ENCODE assay signal across 7 cellular contexts in genomic region chr6:33552883-33553282, GRCh38. TPM values are rescaled to one million over a fixed set of nuclear protein-coding genes. Genes with fewer than 3 reads are reported as not detected.
DNase-seq lines count a peak whose midpoint lies in the region; ATAC-seq, FAIRE-seq and TF ChIP-seq lines count a peak whose summit lies in the region.
"Not testable (repeated sequence)": the region's sequence is repeated elsewhere in the genome, so short reads cannot be mapped to it uniquely, and the experiment has no call there.

No MANE protein-coding gene starts in this region.

- H2AFZ ChIP-seq in K562 (ENCODE audit: low read depth, low read length), result not testable (repeated sequence)

- not testable (repeated sequence) for ATAC-seq in K562
- peak; percentile 34 for ATAC-seq in Right ventricle myocardium superior (ENCODE audit: poor library complexity)

- not testable (repeated sequence) for H3K79me2 ChIP-seq in K562 (ENCODE audit: control insufficient read depth, insufficient read depth, low read length)

- CTCF ChIA-PET in K562 (lab: Yijun Ruan, JAX; ENCODE audit: low intra/inter-chr PET ratio), result not testable (repeated sequence)

- BruUV-seq in K562 (replicated peaks; lab: Mats Ljungman, UMichigan), result not testable (repeated sequence)

- peak; percentile 33 for DNase-seq in DMS53 treated with DMSO at 0.1 percent for 48 hours (lab: John Stamatoyannopoulos, UW; ENCODE audit: unreplicated experiment)
- DNase-seq in NCI-H1105 (lab: John Stamatoyannopoulos, UW), result peak; percentile 83
- DNase-seq in NCI-H2171 treated with DMSO at 0.1 percent for 48 hours (lab: John Stamatoyannopoulos, UW), result peak; percentile 91
- peak; percentile 18 for DNase-seq in NCI-H82 treated with DMSO at 0.1 percent for 48 hours (lab: John Stamatoyannopoulos, UW; ENCODE audit: unreplicated experiment)
- DNase-seq in K562 (ENCODE audit: extremely low read depth in 1 of 4, low spot score in 3 of 4), result peak in 1 of 4 experiments; percentile 39
- not testable (repeated sequence) for DNase-seq in Right ventricle myocardium superior
- DNase-seq in prostate gland (ENCODE audit: low spot score), result peak; percentile 69

- H3K27me3 ChIP-seq in K562 (ENCODE audit: control insufficient read depth in 2 of 2, insufficient read depth in 2 of 2, low read length in 2 of 2); prostate gland (replicated peaks; ENCODE audit: insufficient read depth): not testable (repeated sequence)

- TF ChIP-seq RAD21 in K562 (CRISPR knock-in tag; conservative IDR thresholded peaks at IDR 0.05 in 1 of 2, IDR thresholded peaks at IDR 0.05 in 1 of 2), result not testable (repeated sequence)

- not testable (repeated sequence) for H3K9me3 ChIP-seq in K562 (replicated peaks; ENCODE audit: control insufficient read depth, insufficient read depth, low read depth, low read length); prostate gland

- in situ Hi-C loops in K562 (cut with MboI), result not testable (repeated sequence)

- not testable (repeated sequence) for H4K20me1 ChIP-seq in K562 (replicated peaks; ENCODE audit: control insufficient read depth, insufficient read depth, low read length)

- FAIRE-seq in K562 (lab: Jason Lieb, UNC), result not testable (repeated sequence)

- H3K9ac ChIP-seq in K562 (ENCODE audit: insufficient read depth in 1 of 2, low read depth in 2 of 2, low read length in 2 of 2), result not testable (repeated sequence)

- H3K9me1 ChIP-seq in K562 (ENCODE audit: control insufficient read depth, insufficient read depth, low read length), result not testable (repeated sequence)

- TF ChIP-seq POLR2A in K562 (conservative IDR thresholded peaks at IDR 0.05); prostate gland (IDR thresholded peaks at IDR 0.05): not testable (repeated sequence)

- not testable (repeated sequence) for H3K27ac ChIP-seq in K562 (ENCODE audit: extremely low read depth, low read depth, low read length); prostate gland

- H3K4me2 ChIP-seq in K562 (ENCODE audit: insufficient read depth, low read length), result not testable (repeated sequence)

- not testable (repeated sequence) for H3K4me3 ChIP-seq in K562, prostate gland

- not testable (repeated sequence) for H3K4me1 ChIP-seq in K562 (replicated peaks in 1 of 2; ENCODE audit: control insufficient read depth in 2 of 2, insufficient read depth in 2 of 2, low read length in 2 of 2); prostate gland (replicated peaks)

- TF ChIP-seq CTCF in K562 (IDR thresholded peaks at IDR 0.05 in 2 of 3, conservative IDR thresholded peaks at IDR 0.05 in 1 of 3; ENCODE audit: insufficient read depth in 2 of 3, low read depth in 1 of 3, low read length in 3 of 3); prostate gland (IDR thresholded peaks at IDR 0.05): not testable (repeated sequence)

- POLR2A ChIA-PET in K562 (lab: Yijun Ruan, JAX), result interaction anchor here (0.6 to 0.7 kb wide), 3 partner anchors 8 to 159 kb away, joined by 3 to 4 read pairs (median 4); no protein-coding TSS in a partner anchor

- not testable (repeated sequence) for TF ChIP-seq EP300 in K562 (IDR thresholded peaks at IDR 0.05; ENCODE audit: low read length)

- WGBS in K562 (ENCODE audit: insufficient coverage, low coverage, missing lambda C conversion rate), result 24% methylated on average over 3 of the region's 3 CpGs
- WGBS in prostate gland, result 41% methylated on average over 3 of the region's 3 CpGs

- intact Hi-C loops in K562 (cut with micrococcal nuclease); Right ventricle myocardium superior (cut with DNase I); prostate gland (cut with DNase I): not testable (repeated sequence)

- not testable (repeated sequence) for H3K36me3 ChIP-seq in K562 (ENCODE audit: control insufficient read depth, insufficient read depth, low read length); prostate gland

TF ChIP-seq in K562, 482 proteins besides CTCF, POLR2A, EP300 and RAD21:
- TF ChIP-seq CEBPB (tag; IDR thresholded peaks at IDR 0.05) (0 out of 2 replicates have a peak, but pooled peaks have one; percentile 20), NFIC (IDR thresholded peaks at IDR 0.05) (peak; percentile 93), ZNF384 (IDR thresholded peaks at IDR 0.05; ENCODE audit: low read depth, low read length) (peak; percentile 59)

RNA-seq across cellular contexts. Expression of gene BAK1, which starts 27.2 kb away (rescaled TPM):
- 5.4 and 22.3 TPM in 2 replicates for total RNA-seq in K562 (2011; cell fraction: chromatin; rRNA removed; ENCODE audit: low replicate concordance)
- total RNA-seq in K562 (2011; cell fraction: nucleolus; rRNA removed), result 18.4 and 20.8 TPM in 2 replicates
- total RNA-seq in K562 (2011; cell fraction: nucleoplasm; rRNA removed), result 18.6 and 21.4 TPM in 2 replicates
- total RNA-seq in K562 (2014; rRNA removed) (11.5 and 14.8 TPM in 2 replicates), K562 (2014; rRNA removed; fragmentation: Illumina TruSeq; extraction: Trizol) (14.4 and 16.5 TPM in 2 replicates), K562 (2015; rRNA removed; fragmentation: Illumina TruSeq; extraction: Trizol) (24.6 and 26.0 TPM in 2 replicates), K562 (2021) (28.2 and 30.7 TPM in 2 replicates), Right ventricle myocardium superior (25.0 TPM), prostate gland (10 to 100 TPM in 1 of 2 donors, 1 to 10 TPM in 1; 6.2 to 13.6 TPM)
- polyA plus RNA-seq in K562 (2011; rRNA removed) (18.9 and 22.7 TPM in 2 replicates), K562 (2014; fragmentation: Illumina TruSeq; extraction: Trizol) (23.7 and 28.2 TPM in 2 replicates), K562 (2014; fragmentation: Nextera tagmentation; extraction: Ambion mirVana) (1 to 10 TPM; 5.4 to 9.7 TPM), K562 (2014; rRNA removed) (24.1 and 26.2 TPM in 2 replicates)
- polyA plus RNA-seq in K562 (2011; cell fraction: cytosol; rRNA removed), result 27.6 and 36.1 TPM in 2 replicates
- 19.6 and 25.1 TPM in 2 replicates for polyA plus RNA-seq in K562 (2011; cell fraction: nucleus; rRNA removed)
- polyA plus RNA-seq in K562 (2012), result 23.7 and 26.4 TPM in 2 replicates
- polyA minus RNA-seq in K562 (2011; rRNA and poly(A)+ RNA removed), result 12.4 and 16.0 TPM in 2 replicates
- 16.0 and 18.0 TPM in 2 replicates for polyA minus RNA-seq in K562 (2011; cell fraction: cytosol; rRNA and poly(A)+ RNA removed)
- 5.7 and 7.8 TPM in 2 replicates for polyA minus RNA-seq in K562 (2011; cell fraction: nucleus; rRNA and poly(A)+ RNA removed)
